21 cellular contexts compared by ENCODE assay signal in genomic region chr9:5122116-5122515, GRCh38.
A peak's percentile ranks its signal among the peaks of the same experiment; 100 is the strongest.
DNase-seq lines count a peak whose midpoint lies in the region; ATAC-seq and TF ChIP-seq lines count a peak whose summit lies in the region.
"Had no signal": no experiment of that assay in that cellular context is flagged by ENCODE, and none has a peak within 500 bp of the region (broad histone marks: within the 10 kb centered on the region; RNA-seq: fewer than 3 reads in every experiment).

No MANE protein-coding gene starts in this region.

- DNase-seq in Caki2 (ENCODE audit: low read depth), result peak; percentile 29
- peak; percentile 14 for DNase-seq in M059J (ENCODE audit: low read depth)
- DNase-seq in epithelial cell of proximal tubule (ENCODE audit: low read depth), result peak; percentile 33
- DNase-seq in medulla oblongata (ENCODE audit: extremely low spot score), result peak; percentile 6
- no peak for DNase-seq in NCI-H2196 (lab: John Stamatoyannopoulos, UW; ENCODE audit: unreplicated experiment)
- DNase-seq in tibial artery, result no peak
- DNase-seq in NCI-H128 (lab: John Stamatoyannopoulos, UW; ENCODE audit: unreplicated experiment), result no peak
- DNase-seq: Caco-2; CD4-positive, CD25-positive, alpha-beta regulatory T cell; CD8-positive, alpha-beta T cell; DMS 273 treated with DMSO at 0.1 percent for 48 hours; DMS79; EL; GDM1; GM23248; H7; HCEC 1CT had no signal

- TF ChIP-seq CTCF in epithelial cell of proximal tubule (conservative IDR thresholded peaks at IDR 0.05; ENCODE audit: low read depth, low read length) (no peak), tibial artery (IDR thresholded peaks at IDR 0.05) (no peak)

- H3K27me3 ChIP-seq in tibial artery, result no peaks in the 10 kb centered on the region
- H3K27me3 ChIP-seq: BLaER1 had no signal

- intact Hi-C loops in tibial artery (cut with DNase I; ENCODE audit: low total_unique reads), result no loop called here

- H3K4me3 ChIP-seq in epithelial cell of proximal tubule (ENCODE audit: low read depth, low read length), result no peak overlapping the region
- H3K4me3 ChIP-seq in tibial artery, result no peak overlapping the region
- H3K4me3 ChIP-seq: BLaER1, GM23248 had no signal

- in situ Hi-C loops in Caki2 (cut with HindIII; ENCODE audit: low pct_unique_long_range_greater_than_20kb, low sequenced_read_pairs), result no loop called here

- H3K36me3 ChIP-seq in tibial artery, result peaks cover 36 to 51% (median 45%) of the 10 kb centered on the region in 3 donors

- peaks cover 0 to 9% (median 0%) of the 10 kb centered on the region in 3 donors for H3K9me3 ChIP-seq in tibial artery
- H3K9me3 ChIP-seq: Caco-2 had no signal

- no peak overlapping the region for H3K27ac ChIP-seq in tibial artery
- H3K27ac ChIP-seq: 22Rv1, BLaER1, C4-2B, GM23248 had no signal

- no peak for ATAC-seq in GM19324 (IDR thresholded peaks at IDR 0.05; ENCODE audit: low FRiP score, unreplicated experiment)
- ATAC-seq: CD8-positive, alpha-beta T cell had no signal

- peaks cover 0 to 4% (median 0%) of the 10 kb centered on the region in 4 donors for H3K4me1 ChIP-seq in tibial artery
- H3K4me1 ChIP-seq: Caco-2 had no signal

Comparison
In these comparisons a context has a peak if more than half of its experiments do, and no peak if none do; other contexts are left out.
1. DNase-seq: peak in Caki2 (single experiment), M059J (single experiment), epithelial cell of proximal tubule (single experiment) and medulla oblongata (single experiment); none in NCI-H2196 (single experiment), tibial artery (0 of 2) and NCI-H128 (single experiment).